Comparison of ENCODE assay signal across 11 cellular contexts in genomic region chr3:30500666-30501399, GRCh38.
DNase-seq lines count a peak whose midpoint lies in the region; ATAC-seq and TF ChIP-seq lines count a peak whose summit lies in the region.
"Had no signal": no experiment of that assay in that cellular context is flagged by ENCODE, and none has a peak within 500 bp of the region (broad histone marks: within the 10 kb centered on the region; RNA-seq: fewer than 3 reads in every experiment).

No MANE protein-coding gene starts in this region.

- TF ChIP-seq CTCF in tibial nerve (IDR thresholded peaks at IDR 0.05) (no peak), right atrium auricular region (IDR thresholded peaks at IDR 0.05) (no peak)

- H3K9me3 ChIP-seq in tibial nerve (no peaks in the 10 kb centered on the region), right atrium auricular region (no peaks in the 10 kb centered on the region)
- H3K9me3 ChIP-seq: thoracic aorta had no signal

- no peak for TF ChIP-seq POLR2A in tibial nerve (IDR thresholded peaks at IDR 0.05)

- H3K9me3 Mint-ChIP-seq in activated naive CD4-positive, alpha-beta T cell treated with anti-CD3 and anti-CD28 coated beads, Interleukin-2, amount 50 U/mL, for 24 hours = no peaks in the 10 kb centered on the region
- H3K9me3 Mint-ChIP-seq: brain had no signal

- H3K4me1 Mint-ChIP-seq in activated naive CD4-positive, alpha-beta T cell treated with anti-CD3 and anti-CD28 coated beads, Interleukin-2, amount 50 U/mL, for 24 hours = peaks cover 31% of the 10 kb centered on the region

- H3K4me1 ChIP-seq in tibial nerve (peaks cover 0 to 37% (median 25%) of the 10 kb centered on the region in 4 donors), right atrium auricular region (peaks cover 0 to 29% of the 10 kb centered on the region in 2 donors)

- H3K36me3 ChIP-seq in tibial nerve (no peaks in the 10 kb centered on the region), right atrium auricular region (no peaks in the 10 kb centered on the region)
- H3K36me3 ChIP-seq: thoracic aorta had no signal

- no peaks in the 10 kb centered on the region for H3K27me3 ChIP-seq in tibial nerve
- no peaks in the 10 kb centered on the region for H3K27me3 ChIP-seq in right atrium auricular region

- no peak for DNase-seq in activated naive CD4-positive, alpha-beta T cell treated with Interleukin-2 at 50 U/mL for 16 hours
- no peak for DNase-seq in tibial nerve (ENCODE audit: low spot score in 2 of 2)
- no peak for DNase-seq in UCSD-AML1 (lab: John Stamatoyannopoulos, UW; ENCODE audit: unreplicated experiment)
- DNase-seq in right atrium auricular region (ENCODE audit: low spot score) = no peak
- DNase-seq in NCI-H2107 treated with DMSO at 0.1 percent for 48 hours (lab: John Stamatoyannopoulos, UW; ENCODE audit: unreplicated experiment) = no peak
- DNase-seq: Karpas-422 had no signal

- H3K27ac ChIP-seq in tibial nerve = peak overlapping the region in 3 of 4 donors; percentile 13 to 96 (median 38)
- no peak overlapping the region for H3K27ac ChIP-seq in right atrium auricular region
- H3K27ac ChIP-seq: thoracic aorta had no signal

- peak overlapping the region; percentile 18 for H3K27ac Mint-ChIP-seq in activated naive CD4-positive, alpha-beta T cell treated with anti-CD3 and anti-CD28 coated beads, Interleukin-2, amount 50 U/mL, for 24 hours
- H3K27ac Mint-ChIP-seq: brain had no signal

- no peaks in the 10 kb centered on the region for H3K27me3 Mint-ChIP-seq in activated naive CD4-positive, alpha-beta T cell treated with anti-CD3 and anti-CD28 coated beads, Interleukin-2, amount 50 U/mL, for 24 hours

- 87 to 88% methylated on average over 7 of the region's 7 CpGs for WGBS in tibial nerve, 2 donors

- TF ChIP-seq EP300 in tibial nerve (IDR thresholded peaks at IDR 0.05) = no peak

- no peaks in the 10 kb centered on the region for H3K36me3 Mint-ChIP-seq in activated naive CD4-positive, alpha-beta T cell treated with anti-CD3 and anti-CD28 coated beads, Interleukin-2, amount 50 U/mL, for 24 hours
- H3K36me3 Mint-ChIP-seq: brain had no signal

- H3K4me3 Mint-ChIP-seq in activated naive CD4-positive, alpha-beta T cell treated with anti-CD3 and anti-CD28 coated beads, Interleukin-2, amount 50 U/mL, for 24 hours = no peak overlapping the region
- H3K4me3 Mint-ChIP-seq: brain had no signal

- ATAC-seq in GM21825 (IDR thresholded peaks at IDR 0.05; ENCODE audit: unreplicated experiment) (peak; percentile 93), HG03432 (IDR thresholded peaks at IDR 0.05; ENCODE audit: unreplicated experiment) (peak; percentile 97)

- H3K4me3 ChIP-seq in tibial nerve (no peak overlapping the region), right atrium auricular region (no peak overlapping the region)
- H3K4me3 ChIP-seq: thoracic aorta had no signal

Comparison
In these comparisons a context has a peak if more than half of its experiments do, and no peak if none do; other contexts are left out.
1. H3K27ac ChIP-seq: peak in tibial nerve (3 of 4); none in right atrium auricular region (0 of 2).